In the genomic region with DNA sequence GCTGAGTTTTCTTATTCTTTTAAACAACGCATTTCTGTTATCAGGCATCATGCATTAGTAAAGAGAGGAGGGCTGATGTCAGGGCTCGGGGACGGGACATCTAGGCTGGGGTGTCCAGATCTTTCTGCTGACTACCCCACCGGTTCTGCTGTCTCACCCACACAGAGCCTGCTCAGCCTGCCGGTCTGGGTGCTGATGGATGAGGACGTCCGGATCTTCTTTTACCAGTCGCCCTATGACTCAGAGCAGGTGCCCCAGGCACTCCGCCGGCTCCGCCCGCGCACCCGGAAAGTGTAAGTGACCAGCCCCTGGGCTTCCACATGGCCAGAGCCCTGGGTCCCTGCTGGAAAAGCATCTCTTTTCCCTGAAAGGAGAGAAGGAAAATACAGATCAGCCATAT, we compare ENCODE assay signal across 30 cellular contexts. TPM values are rescaled to one million over a fixed set of nuclear protein-coding genes. Genes with fewer than 3 reads are reported as not detected.
DNase-seq lines count a peak whose midpoint lies in the region; ATAC-seq and TF ChIP-seq lines count a peak whose summit lies in the region.
"Had no signal": no experiment of that assay in that cellular context is flagged by ENCODE, and none has a peak within 500 bp of the region (broad histone marks: within the 10 kb centered on the region; RNA-seq: fewer than 3 reads in every experiment).

No MANE protein-coding gene starts in this region.

- H3K9ac ChIP-seq in HCT116 (ENCODE audit: low read length) = 0 out of 2 replicates have a peak overlapping the region, but pooled peaks have one; percentile 6
- H3K9ac ChIP-seq: KMS-11 had no signal

- RAD21 ChIA-PET in HCT116 (lab: Charles Lee; ENCODE audit: low non-redundant PET in 1 of 2, low total read pairs in 2 of 2, uncharacterized antibody in 2 of 2, unreplicated experiment in 2 of 2) = no interaction called here

- peaks cover 30% of the 10 kb centered on the region for H3K4me1 Mint-ChIP-seq in activated T-helper 2 cell treated with anti-CD3 and anti-CD28 coated beads, Interferon-gamma antibody, Interleukin-2, Interleukin-4, amounts not matched to agents 10 μg/mL and 5 μg/mL and 100 μg/mL, durations not matched to agents 14 hours and 24 hours and 36 hours (ENCODE audit: low read depth)
- no peaks in the 10 kb centered on the region for H3K4me1 Mint-ChIP-seq in glutamatergic neuron (ENCODE audit: low read depth, unreplicated experiment)

- no peaks in the 10 kb centered on the region for H3K79me2 ChIP-seq in HCT116 (ENCODE audit: insufficient read depth, low read length)

- H3K4me3 Mint-ChIP-seq in activated T-helper 2 cell treated with anti-CD3 and anti-CD28 coated beads, Interferon-gamma antibody, Interleukin-2, Interleukin-4, amounts not matched to agents 10 μg/mL and 5 μg/mL and 100 μg/mL, durations not matched to agents 14 hours and 24 hours and 36 hours (ENCODE audit: low read depth) = no peak overlapping the region
- H3K4me3 Mint-ChIP-seq in glutamatergic neuron (ENCODE audit: unreplicated experiment) = no peak overlapping the region
- H3K4me3 Mint-ChIP-seq: activated CD8-positive, alpha-beta memory T cell treated with anti-CD3 and anti-CD28 coated beads, Interleukin-2, amount 10 ng/mL, durations not matched to agents 7 days and 5 days; activated naive CD8-positive, alpha-beta T cell treated with anti-CD3 and anti-CD28 coated beads, Interleukin-2, amount 10 ng/mL, durations not matched to agents 7 days and 5 days; activated T-helper 1 cell treated with anti-CD3 and anti-CD28 coated beads, Interleukin-12 subunit alpha, Interleukin-12 subunit beta, Interleukin-2, Interleukin-4 antibody, amounts not matched to agents 30 ng/mL and 10 ng/mL and 1 ng/mL, durations not matched to agents 14 hours and 24 hours and 36 hours; effector memory CD8-positive, alpha-beta T cell had no signal

- no peaks in the 10 kb centered on the region for H3K27me3 Mint-ChIP-seq in activated T-helper 2 cell treated with anti-CD3 and anti-CD28 coated beads, Interferon-gamma antibody, Interleukin-2, Interleukin-4, amounts not matched to agents 10 μg/mL and 5 μg/mL and 100 μg/mL, durations not matched to agents 14 hours and 24 hours and 36 hours (ENCODE audit: low read depth)
- H3K27me3 Mint-ChIP-seq in glutamatergic neuron (ENCODE audit: unreplicated experiment) = peaks cover 14% of the 10 kb centered on the region
- H3K27me3 Mint-ChIP-seq: activated CD8-positive, alpha-beta memory T cell treated with anti-CD3 and anti-CD28 coated beads, Interleukin-2, amount 10 ng/mL, durations not matched to agents 7 days and 5 days; activated naive CD8-positive, alpha-beta T cell treated with anti-CD3 and anti-CD28 coated beads, Interleukin-2, amount 10 ng/mL, durations not matched to agents 7 days and 5 days had no signal

- no peak overlapping the region for H2AFZ ChIP-seq in HCT116 (ENCODE audit: low read depth, low read length, poor library complexity, severe bottlenecking)

- H3K27me3 ChIP-seq in BE2C (peaks cover 3% of the 10 kb centered on the region; the same call in 1 of the 2 replicates), HCT116 (ENCODE audit: insufficient read depth, low read length) (peaks cover 10% of the 10 kb centered on the region; the same call in 1 of the 2 replicates)

- BruUV-seq in HCT116 (replicated peaks; lab: Mats Ljungman, UMichigan) = no TSS peak

- H3K4me1 ChIP-seq in BE2C = no peaks in the 10 kb centered on the region; the same call in 1 of the 2 replicates
- peaks cover 24 to 51% of the 10 kb centered on the region in 2 experiments; a peak in 3 of 4 replicates for H3K4me1 ChIP-seq in HCT116 (ENCODE audit: control insufficient read depth in 1 of 2, insufficient read depth in 2 of 2, low read length in 2 of 2)
- H3K4me1 ChIP-seq: HAP-1 had no signal

- no peaks in the 10 kb centered on the region for H3K9me3 ChIP-seq in BE2C
- no peaks in the 10 kb centered on the region for H3K9me3 ChIP-seq in HCT116 (ENCODE audit: control insufficient read depth in 1 of 2, insufficient read depth in 1 of 2, low read depth in 1 of 2, low read length in 2 of 2)
- H3K9me3 ChIP-seq: body of pancreas, HAP-1, heart left ventricle had no signal

- intact Hi-C loops in HCT116 (cut with micrococcal nuclease) = loop anchor here (5.0 kb wide), 1 partner anchor 107 kb away; no protein-coding TSS in a partner anchor
- intact Hi-C loops in activated T-helper 2 cell treated with anti-CD3 and anti-CD28 coated beads, Interferon-gamma antibody, Interleukin-2, Interleukin-4, amounts not matched to agents 10 μg/mL and 5 μg/mL and 100 μg/mL, durations not matched to agents 14 hours and 24 hours and 36 hours (cut with micrococcal nuclease) = loop anchor here (5.0 kb wide), 1 partner anchor 107 kb away; no protein-coding TSS in a partner anchor

- DNase-seq in BE2C = peak; percentile 60
- DNase-seq in HCT116 (ENCODE audit: low read depth, low spot score) = peak; percentile 37
- no peak for DNase-seq in activated T-helper 2 cell treated with anti-CD3 and anti-CD28 coated beads, Interferon-gamma antibody, Interleukin-2, Interleukin-4, amounts not matched to agents 10 μg/mL and 5 μg/mL and 100 μg/mL, durations not matched to agents 14 hours and 24 hours and 36 hours (ENCODE audit: low spot score)
- DNase-seq in mesenteric fat pad (ENCODE audit: low spot score) = peak; percentile 59
- no peak for DNase-seq in activated naive CD4-positive, alpha-beta T cell treated with Interleukin-2 at 50 U/mL for 16 hours
- no peak for DNase-seq in hippocampal formation (lab: John Stamatoyannopoulos, UW)
- DNase-seq in glutamatergic neuron = no peak
- DNase-seq: activated CD4-positive, alpha-beta T cell treated with anti-CD3 and anti-CD28 coated beads for 4 hours; activated CD8-positive, alpha-beta memory T cell treated with anti-CD3 and anti-CD28 coated beads, Interleukin-2, amount 10 ng/mL, durations not matched to agents 7 days and 5 days; activated naive CD8-positive, alpha-beta T cell treated with anti-CD3 and anti-CD28 coated beads, Interleukin-2, amount 10 ng/mL, durations not matched to agents 7 days and 5 days; body of pancreas; effector memory CD8-positive, alpha-beta T cell; GDM1; heart left ventricle; left ventricle myocardium superior; MV-4-11; NCI-H1694; NCI-H2171 treated with DMSO at 0.1 percent for 48 hours; NCI-H526; posterior cingulate gyrus; Right ventricle myocardium superior; SW 1271 had no signal

- H3K4me2 ChIP-seq in HCT116 (ENCODE audit: low read length) = peak overlapping the region; percentile 64
- H3K4me2 ChIP-seq: KMS-11 had no signal

- H3K36me3 ChIP-seq in BE2C (no peaks in the 10 kb centered on the region), HCT116 (ENCODE audit: control insufficient read depth in 1 of 2, insufficient read depth in 2 of 2, low read length in 2 of 2) (no peaks in the 10 kb centered on the region)
- H3K36me3 ChIP-seq: HAP-1 had no signal

- H3K4me3 ChIP-seq in BE2C (ENCODE audit: low read depth, low read length) = no peak overlapping the region
- H3K4me3 ChIP-seq in HCT116 (replicated peaks in 1 of 2; ENCODE audit: low read depth in 1 of 2, low read length in 2 of 2) = peak overlapping the region in 1 of 2 experiments; percentile 11; a peak in 1 of 4 replicates
- H3K4me3 ChIP-seq: body of pancreas, HAP-1, heart left ventricle had no signal

- no peak for TF ChIP-seq RAD21 in HCT116 (IDR thresholded peaks at IDR 0.05; ENCODE audit: low read depth)

- H3K27ac Mint-ChIP-seq in activated T-helper 2 cell treated with anti-CD3 and anti-CD28 coated beads, Interferon-gamma antibody, Interleukin-2, Interleukin-4, amounts not matched to agents 10 μg/mL and 5 μg/mL and 100 μg/mL, durations not matched to agents 14 hours and 24 hours and 36 hours = peak overlapping the region; percentile 30
- no peak overlapping the region for H3K27ac Mint-ChIP-seq in glutamatergic neuron (ENCODE audit: unreplicated experiment)
- H3K27ac Mint-ChIP-seq: activated CD8-positive, alpha-beta memory T cell treated with anti-CD3 and anti-CD28 coated beads, Interleukin-2, amount 10 ng/mL, durations not matched to agents 7 days and 5 days; activated naive CD8-positive, alpha-beta T cell treated with anti-CD3 and anti-CD28 coated beads, Interleukin-2, amount 10 ng/mL, durations not matched to agents 7 days and 5 days; effector memory CD8-positive, alpha-beta T cell had no signal

- H4K20me1 ChIP-seq in HCT116 (ENCODE audit: insufficient read depth) = no peaks in the 10 kb centered on the region

- H3K36me3 Mint-ChIP-seq in activated T-helper 2 cell treated with anti-CD3 and anti-CD28 coated beads, Interferon-gamma antibody, Interleukin-2, Interleukin-4, amounts not matched to agents 10 μg/mL and 5 μg/mL and 100 μg/mL, durations not matched to agents 14 hours and 24 hours and 36 hours (ENCODE audit: low read depth) = peaks cover 49% of the 10 kb centered on the region
- H3K36me3 Mint-ChIP-seq in glutamatergic neuron (ENCODE audit: unreplicated experiment) = no peaks in the 10 kb centered on the region

- no peak overlapping the region for H3K27ac ChIP-seq in HCT116 (ENCODE audit: low read depth, low read length)
- H3K27ac ChIP-seq: body of pancreas, C4-2B, heart left ventricle, KMS-11 had no signal

- no peak for TF ChIP-seq POLR2A in HCT116 (IDR thresholded peaks at IDR 0.05; ENCODE audit: borderline replicate concordance, extremely low read depth, insufficient read depth, insufficient read length)

- POLR2A ChIA-PET in HCT116 (lab: Charles Lee) = interaction anchor here (0.6 kb wide), 1 partner anchor 48 kb away, joined by 4 read pairs; no protein-coding TSS in a partner anchor

- ATAC-seq in HCT116 = peak; percentile 63
- no peak for ATAC-seq in HG03135 (IDR thresholded peaks at IDR 0.05; ENCODE audit: unreplicated experiment)
- ATAC-seq: activated CD8-positive, alpha-beta memory T cell treated with anti-CD3 and anti-CD28 coated beads, Interleukin-2, amount 10 ng/mL, durations not matched to agents 7 days and 5 days; body of pancreas; effector memory CD8-positive, alpha-beta T cell; heart left ventricle; left ventricle myocardium superior had no signal

- TF ChIP-seq CTCF in BE2C (IDR thresholded peaks at IDR 0.05; ENCODE audit: low read depth, low read length) = no peak
- no peak for TF ChIP-seq CTCF in HCT116 (IDR thresholded peaks at IDR 0.05 in 2 of 3, conservative IDR thresholded peaks at IDR 0.05 in 1 of 3; ENCODE audit: borderline replicate concordance in 1 of 3, insufficient read depth in 1 of 3, low read depth in 2 of 3, low read length in 2 of 3)
- no peak for TF ChIP-seq CTCF in glutamatergic neuron (IDR thresholded peaks at IDR 0.05; ENCODE audit: partially characterized antibody, unreplicated experiment)

- CTCF ChIA-PET in HCT116 (lab: Charles Lee) = interaction anchor here (0.7 to 6.9 kb wide), 5 partner anchors 13 to 173 kb away, joined by 3 to 40 read pairs (median 8); no protein-coding TSS in a partner anchor

- H3K9me3 Mint-ChIP-seq in activated T-helper 2 cell treated with anti-CD3 and anti-CD28 coated beads, Interferon-gamma antibody, Interleukin-2, Interleukin-4, amounts not matched to agents 10 μg/mL and 5 μg/mL and 100 μg/mL, durations not matched to agents 14 hours and 24 hours and 36 hours = no peaks in the 10 kb centered on the region
- H3K9me3 Mint-ChIP-seq in glutamatergic neuron (ENCODE audit: unreplicated experiment) = peaks cover 11% of the 10 kb centered on the region
- H3K9me3 Mint-ChIP-seq: activated naive CD8-positive, alpha-beta T cell treated with anti-CD3 and anti-CD28 coated beads, Interleukin-2, amount 10 ng/mL, durations not matched to agents 7 days and 5 days; activated T-helper 1 cell treated with anti-CD3 and anti-CD28 coated beads, Interleukin-12 subunit alpha, Interleukin-12 subunit beta, Interleukin-2, Interleukin-4 antibody, amounts not matched to agents 30 ng/mL and 10 ng/mL and 1 ng/mL, durations not matched to agents 14 hours and 24 hours and 36 hours; effector memory CD8-positive, alpha-beta T cell had no signal

- no peaks in the 10 kb centered on the region for H3K9me2 ChIP-seq in HCT116 (ENCODE audit: insufficient read depth)

RNA-seq across cellular contexts. Expression of a gene that starts 9.4 kb away (rescaled TPM):
- polyA plus RNA-seq in BE2C (2012; ENCODE audit: insufficient read depth, insufficient read length, low read depth) = not detected
- 0.37 TPM for total RNA-seq in HCT116 (2021; ENCODE audit: unreplicated experiment)
- 0.46 and 0.86 TPM in 2 replicates for polyA plus RNA-seq in HCT116 (2012)
- total RNA-seq in activated T-helper 2 cell treated with anti-CD3 and anti-CD28 coated beads, Interferon-gamma antibody, Interleukin-2, Interleukin-4, amounts not matched to agents 10 μg/mL and 5 μg/mL and 100 μg/mL, durations not matched to agents 14 hours and 24 hours and 36 hours = 15.7 and 18.8 TPM in 2 replicates
- total RNA-seq in mesenteric fat pad = 51.0 TPM
- total RNA-seq in glutamatergic neuron (ENCODE audit: unreplicated experiment) = not detected
- total RNA-seq: HT-29 had no signal
- polyA plus RNA-seq: AG04450, neural cell had no signal

RNA-seq across cellular contexts. Expression of a gene that starts 43.2 kb away (rescaled TPM):
- polyA plus RNA-seq in BE2C (2012; ENCODE audit: insufficient read depth, insufficient read length, low read depth) = 0.42 TPM
- total RNA-seq in HCT116 (2021; ENCODE audit: unreplicated experiment) (0.10 TPM), mesenteric fat pad (13.3 TPM), glutamatergic neuron (ENCODE audit: unreplicated experiment) (not detected)
- polyA plus RNA-seq in HCT116 (2012) = not detected in 2 replicates
- total RNA-seq in activated T-helper 2 cell treated with anti-CD3 and anti-CD28 coated beads, Interferon-gamma antibody, Interleukin-2, Interleukin-4, amounts not matched to agents 10 μg/mL and 5 μg/mL and 100 μg/mL, durations not matched to agents 14 hours and 24 hours and 36 hours = 4.6 and 4.9 TPM in 2 replicates
- total RNA-seq: HT-29 had no signal
- polyA plus RNA-seq: AG04450, neural cell had no signal

RNA-seq across cellular contexts. Expression of a gene that starts 53.4 kb away (rescaled TPM):
- polyA plus RNA-seq in BE2C (2012; ENCODE audit: insufficient read depth, insufficient read length, low read depth) = not detected
- not detected for total RNA-seq in HCT116 (2021; ENCODE audit: unreplicated experiment)
- polyA plus RNA-seq in HCT116 (2012) = not detected in 2 replicates
- total RNA-seq in activated T-helper 2 cell treated with anti-CD3 and anti-CD28 coated beads, Interferon-gamma antibody, Interleukin-2, Interleukin-4, amounts not matched to agents 10 μg/mL and 5 μg/mL and 100 μg/mL, durations not matched to agents 14 hours and 24 hours and 36 hours = not detected in 2 replicates
- not detected for total RNA-seq in mesenteric fat pad
- not detected for total RNA-seq in glutamatergic neuron (ENCODE audit: unreplicated experiment)
- total RNA-seq: activated CD8-positive, alpha-beta memory T cell treated with anti-CD3 and anti-CD28 coated beads, Interleukin-2, amount 10 ng/mL, durations not matched to agents 7 days and 5 days; activated naive CD8-positive, alpha-beta T cell treated with anti-CD3 and anti-CD28 coated beads, Interleukin-2, amount 10 ng/mL, durations not matched to agents 7 days and 5 days; activated T-helper 1 cell treated with anti-CD3 and anti-CD28 coated beads, Interleukin-12 subunit alpha, Interleukin-12 subunit beta, Interleukin-2, Interleukin-4 antibody, amounts not matched to agents 30 ng/mL and 10 ng/mL and 1 ng/mL, durations not matched to agents 14 hours and 24 hours and 36 hours; body of pancreas; heart left ventricle; HT-29; left ventricle myocardium superior; Right ventricle myocardium superior had no signal
- polyA plus RNA-seq: AG04450, heart left ventricle, neural cell had no signal

Comparison
In these comparisons a context has a peak if more than half of its experiments do, and no peak if none do; other contexts are left out.
1. DNase-seq: peak in BE2C (single experiment), HCT116 (single experiment) and mesenteric fat pad (single experiment); none in activated T-helper 2 cell treated with anti-CD3 and anti-CD28 coated beads, Interferon-gamma antibody, Interleukin-2, Interleukin-4, amounts not matched to agents 10 μg/mL and 5 μg/mL and 100 μg/mL, durations not matched to agents 14 hours and 24 hours and 36 hours (single experiment), activated naive CD4-positive, alpha-beta T cell treated with Interleukin-2 at 50 U/mL for 16 hours (single experiment), hippocampal formation (0 of 2) and glutamatergic neuron (single experiment).
2. RNA of a gene that starts 9.4 kb away (total RNA-seq): 51.0 TPM in mesenteric fat pad (single experiment) and 15.7 to 18.8 TPM in activated T-helper 2 cell treated with anti-CD3 and anti-CD28 coated beads, Interferon-gamma antibody, Interleukin-2, Interleukin-4, amounts not matched to agents 10 μg/mL and 5 μg/mL and 100 μg/mL, durations not matched to agents 14 hours and 24 hours and 36 hours; 0.37 TPM in HCT116 (single experiment) and not detected in glutamatergic neuron (single experiment); every median in the first group is over 10 times any median in the second.